Comparison of ENCODE assay signal across 14 cellular contexts in the genomic region with DNA sequence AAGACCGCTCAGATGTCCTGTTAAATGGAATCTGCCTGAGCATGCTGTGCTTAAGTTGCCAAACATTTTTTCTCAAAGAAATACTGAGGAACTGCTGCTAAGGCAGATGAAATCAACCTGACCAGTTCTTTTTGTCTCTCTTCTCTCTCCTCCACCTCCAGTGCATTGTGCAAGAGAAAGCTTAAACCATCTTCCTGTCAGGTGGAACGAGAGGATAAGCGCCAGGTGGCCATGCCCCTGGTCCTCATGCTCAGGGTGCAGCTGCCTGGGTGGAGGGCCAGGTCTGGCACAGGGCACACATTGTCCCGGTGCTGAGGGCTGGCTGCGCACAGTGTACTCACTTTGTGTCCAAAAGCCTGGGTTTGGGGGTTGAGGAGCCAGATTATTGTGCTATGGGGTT.
"Had no signal": no experiment of that assay in that cellular context is flagged by ENCODE, and none has a peak within 500 bp of the region (broad histone marks: within the 10 kb centered on the region; RNA-seq: fewer than 3 reads in every experiment).

No MANE protein-coding gene starts in this region.

- H3K27me3 ChIP-seq: ascending aorta, cardiac muscle cell, right lobe of liver, stomach, uterus had no signal

- H3K4me3 ChIP-seq: ascending aorta, cardiac muscle cell, right lobe of liver, stomach, thoracic aorta, uterus had no signal

- H3K9me3 ChIP-seq: ascending aorta, right lobe of liver, stomach, thoracic aorta, uterus had no signal

- ATAC-seq: activated CD4-positive, CD25-positive, alpha-beta regulatory T cell treated with anti-CD3 and anti-CD28 coated beads, Interleukin-2, amount 50 U/mL, for 24 hours; right lobe of liver had no signal

- H3K36me3 ChIP-seq: ascending aorta, cardiac muscle cell, right lobe of liver, stomach, thoracic aorta, uterus had no signal

- DNase-seq: activated CD4-positive, alpha-beta T cell treated with anti-CD3 and anti-CD28 coated beads, Interleukin-2, amount 50 U/mL, for 1 hour; activated naive CD4-positive, alpha-beta T cell treated with anti-CD3 and anti-CD28 coated beads for 36 hours; erythroblast; hippocampal formation; occipital lobe; right lobe of liver; stimulated activated CD4-positive, alpha-beta T cell treated with anti-CD3 and anti-CD28 coated beads, Interleukin-1b, Interleukin-23, amount 100 ng/mL, for 48 hours; stomach; T-helper 9 cell; uterus had no signal

- H3K27ac ChIP-seq: ascending aorta, cardiac muscle cell, right lobe of liver, stomach, thoracic aorta, uterus had no signal

- H3K4me1 ChIP-seq: ascending aorta, right lobe of liver, uterus had no signal
